Comparison of ENCODE assay signal across 29 cellular contexts in genomic region chr20:16606468-16606867, GRCh38.
"Had no signal": no experiment of that assay in that cellular context is flagged by ENCODE, and none has a peak within 500 bp of the region (broad histone marks: within the 10 kb centered on the region; RNA-seq: fewer than 3 reads in every experiment).

No MANE protein-coding gene starts in this region.

- H3K9me3 ChIP-seq: esophagus squamous epithelium, gastroesophageal sphincter had no signal

- H3K4me3 ChIP-seq: esophagus squamous epithelium, gastroesophageal sphincter had no signal

- ATAC-seq: activated T-cell treated with anti-CD3 and anti-CD28 coated beads, Interleukin-2, amount 50 U/mL, for 72 hours; gastroesophageal sphincter; WTC11 had no signal

- DNase-seq: activated CD4-positive, alpha-beta memory T cell treated with anti-CD3 and anti-CD28 coated beads, Interleukin-2, amount 10 ng/mL, durations not matched to agents 7 days and 5 days; activated CD4-positive, alpha-beta T cell treated with anti-CD3 and anti-CD28 coated beads for 1 hour; activated CD4-positive, alpha-beta T cell treated with anti-CD3 and anti-CD28 coated beads for 4 hours; activated CD4-positive, alpha-beta T cell treated with anti-CD3 and anti-CD28 coated beads, Interleukin-2, amount 10 ng/mL, durations not matched to agents 7 days and 5 days; activated CD4-positive, alpha-beta T cell treated with anti-CD3 and anti-CD28 coated beads, Interleukin-2, amount 50 U/mL, for 4 hours; activated CD8-positive, alpha-beta memory T cell treated with anti-CD3 and anti-CD28 coated beads, Interleukin-2, amount 50 U/mL, for 48 hours; activated gamma-delta T cell; activated naive CD4-positive, alpha-beta T cell; activated naive CD4-positive, alpha-beta T cell treated with anti-CD3 and anti-CD28 coated beads, Interleukin-2, amount 10 ng/mL, durations not matched to agents 7 days and 5 days; activated T-cell treated with anti-CD3 and anti-CD28 coated beads for 4 hours; activated T-cell treated with anti-CD3 and anti-CD28 coated beads, Interleukin-2, amount 50 U/mL, for 24 hours; activated T-cell treated with anti-CD3 and anti-CD28 coated beads, Interleukin-2, amount 50 U/mL, for 72 hours; amniotic stem cell; anterior cingulate cortex; brain microvascular endothelial cell; caudate nucleus; cortex of kidney; dermis blood vessel endothelial cell; effector CD8-positive, alpha-beta T cell; esophagus squamous epithelium; foreskin melanocyte; T-helper 2 cell had no signal

- FAIRE-seq: astrocyte, colon, endometrium, endothelial cell of umbilical vein had no signal

- H3K4me1 ChIP-seq: esophagus squamous epithelium, gastroesophageal sphincter had no signal

- H3K27me3 ChIP-seq: brain microvascular endothelial cell, esophagus squamous epithelium, gastroesophageal sphincter had no signal

- H3K36me3 ChIP-seq: brain microvascular endothelial cell, esophagus squamous epithelium, gastroesophageal sphincter had no signal

- H3K27ac ChIP-seq: brain microvascular endothelial cell, epithelial cell of prostate, esophagus squamous epithelium, gastroesophageal sphincter had no signal
